25 cellular contexts compared by ENCODE assay signal in the genomic region with DNA sequence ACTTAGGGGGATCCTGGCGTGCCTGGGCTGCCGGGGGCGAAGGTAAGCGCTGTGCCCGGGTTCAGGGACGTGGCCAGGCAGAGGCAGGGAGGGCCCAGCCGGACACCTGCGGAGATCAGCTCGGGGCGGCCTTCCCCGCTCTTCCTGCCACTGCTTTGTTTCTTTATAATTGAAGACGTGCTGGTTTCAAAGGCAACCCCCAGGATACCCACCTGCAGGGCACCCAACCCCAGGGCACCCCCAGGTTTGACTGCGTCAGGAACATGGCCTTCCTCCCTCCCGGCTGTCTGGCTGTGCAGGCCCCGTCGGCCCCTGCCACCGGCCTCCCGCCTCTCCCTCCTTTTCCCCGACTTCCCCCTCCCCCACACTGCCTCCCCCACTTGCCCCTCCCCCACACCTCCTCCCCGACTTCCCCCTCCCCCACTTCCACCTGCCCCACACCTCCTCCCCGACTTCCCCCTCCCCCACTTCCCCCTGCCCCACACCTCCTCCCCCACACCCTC. TPM values are rescaled to one million over a fixed set of nuclear protein-coding genes. Genes with fewer than 3 reads are reported as not detected.
DNase-seq lines count a peak whose midpoint lies in the region; ATAC-seq, FAIRE-seq and TF ChIP-seq lines count a peak whose summit lies in the region.
"Had no signal": no experiment of that assay in that cellular context is flagged by ENCODE, and none has a peak within 500 bp of the region (broad histone marks: within the 10 kb centered on the region; RNA-seq: fewer than 3 reads in every experiment).

No MANE protein-coding gene starts in this region.

- H3K56ac ChIP-seq in H9 (ENCODE audit: insufficient read length, low read depth, low read length): no peak overlapping the region

- H3T11ph ChIP-seq in H9 (ENCODE audit: low read length): no peak overlapping the region

- H3K27ac Mint-ChIP-seq in endodermal cell (no peak overlapping the region), H9 (no peak overlapping the region)

- peaks cover 40% of the 10 kb centered on the region for H3K36me3 Mint-ChIP-seq in endodermal cell (ENCODE audit: low read depth)
- H3K36me3 Mint-ChIP-seq in H9 (ENCODE audit: insufficient read depth in 1 of 3, low read depth in 3 of 3): peaks cover 11 to 41% (median 26%) of the 10 kb centered on the region in 3 experiments; a peak in 6 of 7 replicates

- no peaks in the 10 kb centered on the region for H3K79me1 ChIP-seq in H9 (ENCODE audit: insufficient read depth, low read depth, low read length, poor library complexity, severe bottlenecking)

- H3K27me3 ChIP-seq in HepG2 (ENCODE audit: control insufficient read depth in 1 of 2, insufficient read depth in 2 of 2, low read length in 2 of 2): no peaks in the 10 kb centered on the region
- no peaks in the 10 kb centered on the region for H3K27me3 ChIP-seq in right lobe of liver
- no peaks in the 10 kb centered on the region for H3K27me3 ChIP-seq in endodermal cell (ENCODE audit: control insufficient read depth, insufficient read depth, low read length, poor library complexity, severe bottlenecking)
- H3K27me3 ChIP-seq in osteoblast (ENCODE audit: insufficient read depth, low read length): no peaks in the 10 kb centered on the region
- H3K27me3 ChIP-seq in H9 (ENCODE audit: insufficient read depth, low read length): no peaks in the 10 kb centered on the region

- peaks cover 10% of the 10 kb centered on the region for H3K4me1 Mint-ChIP-seq in endodermal cell
- H3K4me1 Mint-ChIP-seq in H9: peaks cover 14 to 18% of the 10 kb centered on the region in 2 experiments

- H3K4ac ChIP-seq in H9 (ENCODE audit: low read depth, low read length): no peak overlapping the region

- no peaks in the 10 kb centered on the region; the same call in 1 of the 2 replicates for H3K4me1 ChIP-seq in HepG2 (ENCODE audit: insufficient read depth, low read length)
- H3K4me1 ChIP-seq in right lobe of liver: no peaks in the 10 kb centered on the region
- peaks cover 10% of the 10 kb centered on the region for H3K4me1 ChIP-seq in endodermal cell (ENCODE audit: control insufficient read depth, insufficient read depth, low read length)
- no peaks in the 10 kb centered on the region for H3K4me1 ChIP-seq in osteoblast (ENCODE audit: insufficient read depth, low read length)
- no peaks in the 10 kb centered on the region for H3K4me1 ChIP-seq in H9 (ENCODE audit: insufficient read depth, low read length)

- H4K20me1 ChIP-seq in HepG2 (ENCODE audit: insufficient read depth, low read length): no peaks in the 10 kb centered on the region
- H4K20me1 ChIP-seq in osteoblast (ENCODE audit: insufficient read depth, low read length): no peaks in the 10 kb centered on the region
- H4K20me1 ChIP-seq in H9 (ENCODE audit: control insufficient read depth, insufficient read depth, insufficient read length): no peaks in the 10 kb centered on the region

- CTCF ChIA-PET in HepG2 (lab: Yijun Ruan, JAX; ENCODE audit: low intra/inter-chr PET ratio, low total read pairs): no interaction called here

- H3K4me2 ChIP-seq in HepG2 (ENCODE audit: low read depth, low read length) (no peak overlapping the region), osteoblast (ENCODE audit: insufficient read depth, low read length) (no peak overlapping the region), H9 (ENCODE audit: insufficient read depth, insufficient read length, low read length) (no peak overlapping the region)
- H3K4me2 ChIP-seq: PC-9 had no signal

- BruUV-seq in HepG2 (replicated peaks; lab: Mats Ljungman, UMichigan): no TSS peak

- no peak overlapping the region for H2AK5ac ChIP-seq in H9 (ENCODE audit: insufficient read length, low read length)

- H2BK15ac ChIP-seq in H9 (ENCODE audit: low read depth, low read length): no peak overlapping the region

- intact Hi-C loops in HepG2 (cut with micrococcal nuclease; ENCODE audit: unreplicated experiment): no loop called here
- intact Hi-C loops in right lobe of liver (cut with DNase I): no loop called here

- no peak overlapping the region for H2BK120ac ChIP-seq in H9 (ENCODE audit: low read depth, low read length, poor library complexity, severe bottlenecking)

- H3K9me3 Mint-ChIP-seq in endodermal cell (no peaks in the 10 kb centered on the region), H9 (no peaks in the 10 kb centered on the region)

- no peak overlapping the region for H3K23ac ChIP-seq in H9 (ENCODE audit: insufficient read length, low read depth, low read length)

- TF ChIP-seq EP300 in HepG2 (IDR thresholded peaks at IDR 0.05; ENCODE audit: low read depth in 2 of 2, low read length in 2 of 2) (no peak), HepG2 (CRISPR knock-in tag; IDR thresholded peaks at IDR 0.05; ENCODE audit: borderline replicate concordance) (no peak)

- no peak overlapping the region for H3K9ac ChIP-seq in HepG2 (ENCODE audit: insufficient read depth, low read depth, low read length)
- H3K9ac ChIP-seq in endodermal cell (ENCODE audit: extremely low read depth, low read length, poor library complexity, severe bottlenecking): no peak overlapping the region
- no peak overlapping the region for H3K9ac ChIP-seq in H9 (ENCODE audit: extremely low read depth, insufficient read length, low read length)

- H2BK5ac ChIP-seq in H9 (ENCODE audit: insufficient read length, low read length): no peak overlapping the region

- H4K8ac ChIP-seq in H9 (replicated peaks; ENCODE audit: insufficient read length, low read depth, low read length): no peak overlapping the region

- POLR2A ChIA-PET in HepG2 (lab: Yijun Ruan, JAX): no interaction called here

- peaks cover 2 to 4% of the 10 kb centered on the region in 2 experiments; a peak in 2 of 5 replicates for H3K36me3 ChIP-seq in HepG2 (replicated peaks in 1 of 2; ENCODE audit: control insufficient read depth in 1 of 2, insufficient read depth in 2 of 2, low read length in 2 of 2)
- H3K36me3 ChIP-seq in right lobe of liver: peaks cover 0 to 70% (median 32%) of the 10 kb centered on the region in 4 donors
- peaks cover 42% of the 10 kb centered on the region for H3K36me3 ChIP-seq in endodermal cell (ENCODE audit: control insufficient read depth, insufficient read depth, low read length)
- H3K36me3 ChIP-seq in osteoblast (ENCODE audit: insufficient read depth, low read length): no peaks in the 10 kb centered on the region

- H3K79me2 ChIP-seq in HepG2 (ENCODE audit: insufficient read depth, low read length): no peaks in the 10 kb centered on the region
- no peaks in the 10 kb centered on the region for H3K79me2 ChIP-seq in osteoblast (ENCODE audit: insufficient read depth, low read length)
- no peaks in the 10 kb centered on the region for H3K79me2 ChIP-seq in H9 (ENCODE audit: insufficient read depth, low read length)

- H3K27ac ChIP-seq in HepG2 (ENCODE audit: extremely low read length, insufficient read depth, low read length): no peak overlapping the region
- no peak overlapping the region for H3K27ac ChIP-seq in right lobe of liver
- peak overlapping the region; percentile 15 for H3K27ac ChIP-seq in endodermal cell (ENCODE audit: low read depth, low read length)
- H3K27ac ChIP-seq in osteoblast (ENCODE audit: low read depth, low read length): no peak overlapping the region
- H3K27ac ChIP-seq in H9 (ENCODE audit: insufficient read length, low read depth, low read length): no peak overlapping the region
- H3K27ac ChIP-seq: PC-9, RWPE1, SK-N-MC had no signal

- in situ Hi-C loops in HepG2 (cut with HindIII; ENCODE audit: extremely low pct_ligation_motif_present, low pct_unique_long_range_greater_than_20kb): no loop called here

- TF ChIP-seq POLR2A in HepG2 (IDR thresholded peaks at IDR 0.05; ENCODE audit: insufficient read depth in 1 of 2, low read depth in 2 of 2, low read length in 2 of 2) (no peak), right lobe of liver (IDR thresholded peaks at IDR 0.05) (no peak)

- no peak overlapping the region for H3K14ac ChIP-seq in H9 (ENCODE audit: insufficient read depth, low read length)

- H4K91ac ChIP-seq in H9 (ENCODE audit: insufficient read length, low read depth, low read length): no peak overlapping the region

- H3K4me3 ChIP-seq in HepG2 (replicated peaks in 1 of 3; ENCODE audit: insufficient read depth in 1 of 3, low read depth in 2 of 3, low read length in 3 of 3) (no peak overlapping the region), right lobe of liver (no peak overlapping the region), endodermal cell (ENCODE audit: low read length) (no peak overlapping the region), osteoblast (ENCODE audit: insufficient read depth, low read length) (no peak overlapping the region)
- H3K4me3 ChIP-seq: PC-9, SK-N-MC had no signal

- no peak for TF ChIP-seq CTCF in HepG2 (CRISPR knock-in tag; IDR thresholded peaks at IDR 0.05)
- no peak for TF ChIP-seq CTCF in right lobe of liver (IDR thresholded peaks at IDR 0.05)
- TF ChIP-seq CTCF in endodermal cell (conservative IDR thresholded peaks at IDR 0.05): no peak
- TF ChIP-seq CTCF in osteoblast (IDR thresholded peaks at IDR 0.05; ENCODE audit: extremely low read depth, low read depth, low read length): no peak
- TF ChIP-seq CTCF in H9 (conservative IDR thresholded peaks at IDR 0.05): no peak

- DNase-seq in HepG2 (ENCODE audit: low spot score) (no peak), right lobe of liver (no peak), NCI-H69 (lab: John Stamatoyannopoulos, UW) (peak; percentile 78), endodermal cell (no peak), osteoblast (ENCODE audit: insufficient read length, low spot score, missing footprints) (peak; percentile 80), H9 (no peak)
- DNase-seq: DMS53, GDM1, KG1, NCI-H1092 treated with DMSO at 0.1 percent for 48 hours, NCI-H1694 treated with DMSO at 0.1 percent for 48 hours, NCI-H2081 treated with DMSO at 0.1 percent for 48 hours, NCI-H510A, NCI-H748 treated with DMSO at 0.1 percent for 48 hours, PC-9, SHP77 treated with DMSO at 0.1 percent for 48 hours, SW 1271 had no signal

- H3K18ac ChIP-seq in H9 (ENCODE audit: insufficient read length, low read depth, low read length): no peak overlapping the region

- WGBS in HepG2 (ENCODE audit: low lambda C conversion rate): 92% methylated on average over 10 of the region's 21 CpGs
- 41% methylated on average over 11 of the region's 21 CpGs for WGBS in right lobe of liver (ENCODE audit: insufficient coverage, low coverage, low lambda C conversion rate, missing lambda C conversion rate)
- 77 to 93% methylated on average over 7 to 17 of the region's 21 CpGs for WGBS in endodermal cell (ENCODE audit: insufficient coverage in 1 of 2, insufficient read length in 1 of 2), 2 experiments
- WGBS in H9 (ENCODE audit: extremely low coverage, insufficient read length, low lambda C conversion rate): no CpG with 5 or more reads among the region's 21 CpGs

- H3K4me3 Mint-ChIP-seq in endodermal cell (no peak overlapping the region), H9 (no peak overlapping the region)

- ATAC-seq in HepG2 (no peak), right lobe of liver (no peak), HG02642 (IDR thresholded peaks at IDR 0.05; ENCODE audit: poor library complexity, unreplicated experiment) (no peak), HG03097 (IDR thresholded peaks at IDR 0.05; ENCODE audit: low FRiP score, unreplicated experiment) (no peak)

- TF ChIP-seq RAD21 in HepG2 (CRISPR knock-in tag; IDR thresholded peaks at IDR 0.05): no peak

- no peak for FAIRE-seq in HepG2 (lab: Jason Lieb, UNC)
- FAIRE-seq: A204.1, D721Med, GM18507, H54 had no signal

- no peaks in the 10 kb centered on the region for H3K23me2 ChIP-seq in H9 (ENCODE audit: insufficient read length, low read depth, low read length, poor library complexity, severe bottlenecking)

- H4K5ac ChIP-seq in H9 (ENCODE audit: insufficient read length, low read depth, low read length): no peak overlapping the region

- H2AFZ ChIP-seq in HepG2 (ENCODE audit: low read length) (no peak overlapping the region), osteoblast (ENCODE audit: low read length) (no peak overlapping the region), H9 (ENCODE audit: low read length) (no peak overlapping the region)
- H2AFZ ChIP-seq: PC-9 had no signal

- no peak overlapping the region for H2BK20ac ChIP-seq in H9 (ENCODE audit: low read depth, low read length, poor library complexity, severe bottlenecking)

- H3K9me3 ChIP-seq in HepG2 (ENCODE audit: low read length): no peaks in the 10 kb centered on the region
- H3K9me3 ChIP-seq in right lobe of liver: no peaks in the 10 kb centered on the region
- no peaks in the 10 kb centered on the region for H3K9me3 ChIP-seq in endodermal cell (ENCODE audit: control insufficient read depth, low read length)
- H3K9me3 ChIP-seq in osteoblast (ENCODE audit: low read depth, low read length): no peaks in the 10 kb centered on the region
- no peaks in the 10 kb centered on the region for H3K9me3 ChIP-seq in H9 (ENCODE audit: control insufficient read depth, low read depth, low read length)

- H2BK12ac ChIP-seq in H9 (ENCODE audit: insufficient read length, low read depth, low read length): no peak overlapping the region

- H3K27me3 Mint-ChIP-seq in endodermal cell (ENCODE audit: insufficient read depth) (no peaks in the 10 kb centered on the region), H9 (ENCODE audit: low read depth) (no peaks in the 10 kb centered on the region)

RNA-seq across cellular contexts. Expression of a gene that starts 52.7 kb away (rescaled TPM):
- total RNA-seq in HepG2 (2016; rRNA removed; fragmentation: Illumina TruSeq; extraction: Trizol) (12.6 and 21.8 TPM in 2 replicates), right lobe of liver (10 to 100 TPM in 4 of 6 experiments, 1 to 10 TPM in 2; 4.5 to 24.5 (median 15.7) TPM), endodermal cell (10 to 100 TPM; 28.8 to 29.4 TPM), osteoblast (2.9 and 3.2 TPM in 2 replicates), H9 (2021) (31.4 and 32.4 TPM in 2 replicates)
- 4.8 and 5.6 TPM in 2 replicates for total RNA-seq in HepG2 (2016; cell fraction: cytosol; rRNA removed; fragmentation: Illumina TruSeq; extraction: Trizol; ENCODE audit: low read depth)
- total RNA-seq in HepG2 (2016; cell fraction: insoluble cytoplasmic fraction; rRNA removed; fragmentation: Illumina TruSeq; extraction: Trizol): 11.0 and 23.6 TPM in 2 replicates
- total RNA-seq in HepG2 (2016; cell fraction: membrane; rRNA removed; fragmentation: Illumina TruSeq; extraction: Trizol): 10.8 TPM in 2 replicates
- total RNA-seq in HepG2 (2016; cell fraction: nucleus; rRNA removed; fragmentation: Illumina TruSeq; extraction: Trizol): 21.2 and 27.4 TPM in 2 replicates
- polyA plus RNA-seq in HepG2 (2011; rRNA removed): 23.0 and 31.0 TPM in 2 replicates
- polyA plus RNA-seq in HepG2 (2011; cell fraction: cytosol; rRNA removed): 14.5 and 24.7 TPM in 2 replicates
- 49.0 and 62.1 TPM in 2 replicates for polyA plus RNA-seq in HepG2 (2011; cell fraction: nucleus; rRNA removed)
- 18.0 and 36.8 TPM in 2 replicates for polyA plus RNA-seq in HepG2 (2012)
- polyA plus RNA-seq in HepG2 (2016; cell fraction: cytosol; fragmentation: Illumina TruSeq; extraction: Trizol; ENCODE audit: low read depth): 3.7 and 4.0 TPM in 2 replicates
- polyA plus RNA-seq in HepG2 (2016; cell fraction: insoluble cytoplasmic fraction; fragmentation: Illumina TruSeq; extraction: Trizol; ENCODE audit: low read depth): 11.1 and 13.0 TPM in 2 replicates
- polyA plus RNA-seq in HepG2 (2016; cell fraction: membrane; fragmentation: Illumina TruSeq; extraction: Trizol; ENCODE audit: low read depth): 6.4 and 7.2 TPM in 2 replicates
- polyA plus RNA-seq in HepG2 (2016; cell fraction: nucleus; fragmentation: Illumina TruSeq; extraction: Trizol; ENCODE audit: insufficient read depth, low read depth): 44.5 and 46.0 TPM in 2 replicates
- 42.0 and 128 TPM in 2 replicates for polyA minus RNA-seq in HepG2 (2011; rRNA and poly(A)+ RNA removed; ENCODE audit: low replicate concordance)
- 32.2 and 34.4 TPM in 2 replicates for polyA minus RNA-seq in HepG2 (2011; cell fraction: cytosol; rRNA and poly(A)+ RNA removed)
- 12.2 and 14.7 TPM in 2 replicates for polyA minus RNA-seq in HepG2 (2011; cell fraction: nucleus; rRNA and poly(A)+ RNA removed)
- 19.9 TPM for polyA plus RNA-seq in endodermal cell (2013, experiment 1 of 2)
- 16.4 TPM for polyA plus RNA-seq in endodermal cell (2013, experiment 2 of 2)

Comparison
In these comparisons a context has a peak if more than half of its experiments do, and no peak if none do; other contexts are left out.
1. DNase-seq: peak in NCI-H69 (single experiment) and osteoblast (single experiment); none in HepG2 (single experiment), right lobe of liver (0 of 3), endodermal cell (single experiment) and H9 (single experiment).